Comparison of ENCODE assay signal across 14 cellular contexts in the genomic region with DNA sequence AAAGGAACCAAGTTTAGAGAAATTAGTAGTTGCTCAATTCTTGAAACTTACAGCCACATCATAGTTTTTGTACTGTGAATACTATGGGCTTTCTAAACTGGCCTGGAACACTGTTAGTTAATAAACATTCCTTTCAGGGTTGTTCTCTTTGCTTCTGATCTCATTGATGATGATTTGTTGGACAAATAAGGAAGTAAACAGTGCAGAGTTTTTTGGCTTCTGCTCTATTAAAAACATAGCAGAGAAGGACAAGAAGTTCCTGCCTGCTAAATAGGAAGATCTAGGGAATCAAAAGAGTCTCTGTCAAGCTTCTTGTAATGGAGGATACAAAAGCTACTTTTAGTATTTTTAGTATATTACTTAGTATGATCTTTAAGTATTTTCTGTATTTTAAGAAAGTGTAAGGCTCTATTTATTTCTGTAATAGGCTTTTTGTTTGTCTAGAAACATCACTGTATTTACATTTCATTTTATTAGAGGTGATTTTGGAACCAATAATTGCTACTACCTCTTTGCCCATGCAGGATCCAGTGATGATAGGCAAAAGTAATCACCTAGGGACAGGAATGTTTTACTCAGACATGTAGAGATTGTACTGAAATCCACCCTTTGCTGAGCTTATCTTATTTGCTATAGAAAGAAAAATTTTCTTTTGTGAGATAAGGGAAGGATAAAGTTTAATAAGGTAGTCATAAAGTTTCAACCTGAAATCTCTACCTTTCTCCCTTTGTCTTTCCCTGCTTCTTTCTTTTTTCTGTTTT.
DNase-seq lines count a peak whose midpoint lies in the region; ATAC-seq and TF ChIP-seq lines count a peak whose summit lies in the region.
"Had no signal": no experiment of that assay in that cellular context is flagged by ENCODE, and none has a peak within 500 bp of the region (broad histone marks: within the 10 kb centered on the region; RNA-seq: fewer than 3 reads in every experiment).

No MANE protein-coding gene starts in this region.

- no peaks in the 10 kb centered on the region for H3K27me3 ChIP-seq in tibial artery

- intact Hi-C loops in tibial artery (cut with DNase I; ENCODE audit: low total_unique reads): no loop called here

- peaks cover 0 to 41% (median 12%) of the 10 kb centered on the region in 4 donors for H3K4me1 ChIP-seq in tibial artery

- H3K9me3 ChIP-seq in tibial artery: peaks cover 0 to 7% (median 0%) of the 10 kb centered on the region in 3 donors

- H3K4me3 ChIP-seq in choroid plexus epithelial cell (ENCODE audit: low read depth, low read length) (no peak overlapping the region), tibial artery (no peak overlapping the region)

- peak overlapping the region; percentile 65 to 68 for H3K27ac ChIP-seq in tibial artery
- H3K27ac ChIP-seq: HL-60 had no signal

- ATAC-seq in left lobe of liver (peak; percentile 92), GM18505 (IDR thresholded peaks at IDR 0.05; ENCODE audit: unreplicated experiment) (no peak)

- TF ChIP-seq CTCF in choroid plexus epithelial cell (conservative IDR thresholded peaks at IDR 0.05; ENCODE audit: low read depth, low read length) (no peak), tibial artery (IDR thresholded peaks at IDR 0.05) (no peak)

- peak; percentile 2 for DNase-seq in DMS153 (lab: John Stamatoyannopoulos, UW)
- DNase-seq in DMS153 treated with DMSO at 0.1 percent for 48 hours (lab: John Stamatoyannopoulos, UW; ENCODE audit: unreplicated experiment): no peak
- peak; percentile 70 for DNase-seq in choroid plexus epithelial cell (ENCODE audit: low read depth)
- DNase-seq in left lobe of liver (ENCODE audit: low spot score): no peak
- DNase-seq in tibial artery: no peak
- DNase-seq in NCI-H524 treated with DMSO at 0.1 percent for 48 hours (lab: John Stamatoyannopoulos, UW): no peak
- DNase-seq in effector CD4-positive, alpha-beta T cell: no peak
- DNase-seq: 8988T; effector memory CD4-positive, alpha-beta T cell; islet precursor cell; NCI-H1930; posterior cingulate gyrus had no signal

- H3K36me3 ChIP-seq in tibial artery: peaks cover 8 to 17% (median 16%) of the 10 kb centered on the region in 3 donors

- TF ChIP-seq POLR2A in GM18505 (IDR thresholded peaks at IDR 0.05; ENCODE audit: borderline replicate concordance, extremely low read depth, insufficient read depth, insufficient read length): no peak

Comparison
In these comparisons a context has a peak if more than half of its experiments do, and no peak if none do; other contexts are left out.
1. DNase-seq: peak in DMS153 (single experiment) and choroid plexus epithelial cell (single experiment); none in DMS153 treated with DMSO at 0.1 percent for 48 hours (single experiment), left lobe of liver (single experiment), tibial artery (0 of 2), NCI-H524 treated with DMSO at 0.1 percent for 48 hours (single experiment) and effector CD4-positive, alpha-beta T cell (single experiment).